Comparison of ENCODE assay signal across 8 cellular contexts in genomic region chr9:129278391-129279237, GRCh38.
DNase-seq lines count a peak whose midpoint lies in the region; ATAC-seq and TF ChIP-seq lines count a peak whose summit lies in the region.

No MANE protein-coding gene starts in this region.

- no peaks in the 10 kb centered on the region for H3K9me3 Mint-ChIP-seq in Calu3 (ENCODE audit: low read depth, unreplicated experiment)

- H3K27me3 ChIP-seq in adrenal gland, result no peaks in the 10 kb centered on the region

- H3K27ac Mint-ChIP-seq in Calu3 (ENCODE audit: unreplicated experiment), result no peak overlapping the region

- DNase-seq in Calu3 (peak; percentile 84), NCI-H128 (lab: John Stamatoyannopoulos, UW; ENCODE audit: unreplicated experiment) (peak; percentile 69), adrenal gland (peak in 4 of 7 donors; percentile 8 to 31 (median 12)), myocyte (ENCODE audit: low read depth) (peak; percentile 19)
- DNase-seq in activated CD4-positive, CD25-positive, alpha-beta regulatory T cell (lab: John Stamatoyannopoulos, UW), result no peak

- no peaks in the 10 kb centered on the region for H3K36me3 ChIP-seq in adrenal gland (replicated peaks in 1 of 2)

- ATAC-seq in HG03175 (IDR thresholded peaks at IDR 0.05; ENCODE audit: unreplicated experiment) (no peak), HG03025 (IDR thresholded peaks at IDR 0.05; ENCODE audit: low FRiP score, unreplicated experiment) (no peak), GM19395 (IDR thresholded peaks at IDR 0.05; ENCODE audit: unreplicated experiment) (no peak)

- TF ChIP-seq CTCF in Calu3 (IDR thresholded peaks at IDR 0.05; ENCODE audit: unreplicated experiment) (no peak), adrenal gland (IDR thresholded peaks at IDR 0.05) (no peak)

- TF ChIP-seq POLR2A in adrenal gland (IDR thresholded peaks at IDR 0.05), result no peak

- no peaks in the 10 kb centered on the region for H3K36me3 Mint-ChIP-seq in Calu3 (ENCODE audit: insufficient read depth, unreplicated experiment)

- 71 to 73% (median 72%) methylated on average over 9 to 16 of the region's 16 CpGs for WGBS in adrenal gland, 4 donors

- BruUV-seq in Calu3 (replicated peaks; lab: Mats Ljungman, UMichigan), result no TSS peak

- CTCF ChIA-PET in Calu3 (lab: Charles Lee), result no interaction called here

- peaks cover 14% of the 10 kb centered on the region for H3K27me3 Mint-ChIP-seq in Calu3 (ENCODE audit: unreplicated experiment)

- no peak overlapping the region for H3K27ac ChIP-seq in adrenal gland

- intact Hi-C loops in Calu3 (cut with micrococcal nuclease; ENCODE audit: unreplicated experiment), result no loop called here
- intact Hi-C loops in adrenal gland (cut with DNase I), result no loop called here

- peak overlapping the region; percentile 44 for H3K4me3 Mint-ChIP-seq in Calu3 (ENCODE audit: low read depth, unreplicated experiment)

- H3K4me1 ChIP-seq in adrenal gland (replicated peaks in 1 of 2), result no peaks in the 10 kb centered on the region

- no peak overlapping the region for H3K4me3 ChIP-seq in adrenal gland

- peaks cover 23% of the 10 kb centered on the region for H3K4me1 Mint-ChIP-seq in Calu3 (ENCODE audit: low read depth, unreplicated experiment)

- H3K9me3 ChIP-seq in adrenal gland (replicated peaks in 1 of 3), result no peaks in the 10 kb centered on the region

Comparison
In these comparisons a context has a peak if more than half of its experiments do, and no peak if none do; other contexts are left out.
1. DNase-seq: peak in Calu3 (single experiment), NCI-H128 (single experiment), adrenal gland (4 of 7) and myocyte (single experiment); none in activated CD4-positive, CD25-positive, alpha-beta regulatory T cell (0 of 4).